Comparison of ENCODE assay signal across 23 cellular contexts in genomic region chr1:224054012-224054411, GRCh38.
"Had no signal": no experiment of that assay in that cellular context is flagged by ENCODE, and none has a peak within 500 bp of the region (broad histone marks: within the 10 kb centered on the region; RNA-seq: fewer than 3 reads in every experiment).

No MANE protein-coding gene starts in this region.

- H3K4me3 ChIP-seq: body of pancreas, coronary artery, gastrocnemius medialis, heart right ventricle, lower lobe of right lung, neural progenitor cell, psoas muscle, spleen, testis, upper lobe of right lung had no signal

- H2AFZ ChIP-seq: neural progenitor cell had no signal

- ATAC-seq: activated naive CD4-positive, alpha-beta T cell treated with anti-CD3 and anti-CD28 coated beads, Interleukin-2, amount 50 U/mL, for 72 hours; activated T-cell treated with anti-CD3 and anti-CD28 coated beads, Interleukin-2, amount 50 U/mL, for 72 hours; body of pancreas; gastrocnemius medialis; heart right ventricle; left colon; lower lobe of right lung; psoas muscle; sciatic nerve; stimulated activated naive CD8-positive, alpha-beta T cell treated with anti-CD3 and anti-CD28 coated beads, Interleukin-15, amount 100 ng/mL, for 72 hours; upper lobe of right lung; WTC11 had no signal

- DNase-seq: activated CD4-positive, alpha-beta T cell treated with anti-CD3 and anti-CD28 coated beads, Interleukin-2, amount 10 ng/mL, durations not matched to agents 24 days and 14 days; activated CD8-positive, alpha-beta memory T cell treated with anti-CD3 and anti-CD28 coated beads, Interleukin-2, amount 50 U/mL, for 48 hours; activated gamma-delta T cell; activated T-cell treated with anti-CD3 and anti-CD28 coated beads, Interleukin-2, amount 50 U/mL, for 72 hours; amniotic stem cell; body of pancreas; effector CD8-positive, alpha-beta T cell; gastrocnemius medialis; heart right ventricle; left colon; lower lobe of right lung; naive B cell; psoas muscle; spleen; stimulated activated naive CD8-positive, alpha-beta T cell treated with anti-CD3 and anti-CD28 coated beads, Interleukin-15, amount 100 ng/mL, for 72 hours; T-helper 2 cell; testis; upper lobe of right lung had no signal

- H3K4me2 ChIP-seq: neural progenitor cell had no signal

- H3K27ac ChIP-seq: body of pancreas, coronary artery, gastrocnemius medialis, heart right ventricle, lower lobe of right lung, neural progenitor cell, psoas muscle, spleen, testis, upper lobe of right lung had no signal

- H3K9me3 ChIP-seq: body of pancreas, gastrocnemius medialis, lower lobe of right lung, psoas muscle, spleen, testis, upper lobe of right lung had no signal

- H3K36me3 ChIP-seq: gastrocnemius medialis, heart right ventricle, lower lobe of right lung, neural progenitor cell, spleen, upper lobe of right lung had no signal

- H3K4me1 ChIP-seq: body of pancreas, lower lobe of right lung, neural progenitor cell, psoas muscle, spleen, testis, upper lobe of right lung had no signal

- H3K9ac ChIP-seq: neural progenitor cell had no signal

- H3K27me3 ChIP-seq: body of pancreas, gastrocnemius medialis, neural progenitor cell, testis, upper lobe of right lung had no signal
